Comparison of ENCODE assay signal across 12 cellular contexts in the genomic region with DNA sequence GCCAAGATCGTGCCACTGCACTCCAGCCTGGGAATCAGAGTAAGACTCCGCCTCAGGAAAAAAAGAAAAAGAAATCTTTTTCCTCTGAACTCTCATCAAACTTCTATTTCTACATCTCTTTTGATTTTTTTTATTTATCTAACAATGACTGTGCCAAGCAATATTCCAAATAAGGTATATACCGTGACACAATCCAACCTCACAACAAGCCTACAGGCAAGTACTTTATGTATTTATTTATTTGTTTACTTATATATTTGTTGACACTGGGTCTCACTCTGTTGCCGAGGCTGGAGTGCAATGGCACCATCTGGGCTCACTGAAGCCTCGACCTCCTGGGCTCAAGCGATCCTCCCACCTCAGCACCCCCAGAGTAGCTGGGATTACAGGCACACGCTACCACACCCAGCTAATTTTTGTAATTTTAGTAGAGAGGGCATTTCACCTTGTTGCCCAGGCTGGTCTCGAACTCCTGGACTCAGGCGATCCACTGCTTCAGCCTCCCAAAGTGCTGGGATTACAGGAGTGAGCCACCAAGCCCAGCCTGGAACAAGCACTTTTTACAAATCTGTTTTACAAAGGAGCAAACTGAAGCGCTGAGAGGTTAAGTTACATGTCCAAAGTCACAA.
DNase-seq lines count a peak whose midpoint lies in the region; ATAC-seq and TF ChIP-seq lines count a peak whose summit lies in the region.
"Had no signal": no experiment of that assay in that cellular context is flagged by ENCODE, and none has a peak within 500 bp of the region (broad histone marks: within the 10 kb centered on the region; RNA-seq: fewer than 3 reads in every experiment).

No MANE protein-coding gene starts in this region.

- H3K27ac ChIP-seq in gastroesophageal sphincter (peak overlapping the region; percentile 85 to 99 (median 95)), smooth muscle cell (ENCODE audit: low read depth) (peak overlapping the region; percentile 99)

- H3K36me3 ChIP-seq in Caco-2 (ENCODE audit: control insufficient read depth, insufficient read depth, low read length) (no peaks in the 10 kb centered on the region), gastroesophageal sphincter (no peaks in the 10 kb centered on the region), smooth muscle cell (ENCODE audit: low read depth) (no peaks in the 10 kb centered on the region)

- H4K20me1 ChIP-seq in smooth muscle cell (ENCODE audit: low read depth): no peaks in the 10 kb centered on the region

- TF ChIP-seq POLR2A in gastroesophageal sphincter (IDR thresholded peaks at IDR 0.05): no peak

- ATAC-seq in activated T-helper 17 cell treated with anti-CD3 and anti-CD28 coated beads, Interleukin-2, amount 50 U/mL, for 72 hours (replicated peaks): no peak
- ATAC-seq in gastroesophageal sphincter (no peak), HG03520 (IDR thresholded peaks at IDR 0.05; ENCODE audit: unreplicated experiment) (no peak), HG02623 (IDR thresholded peaks at IDR 0.05; ENCODE audit: unreplicated experiment) (no peak)
- ATAC-seq: CD8-positive, alpha-beta T cell; naive thymus-derived CD8-positive, alpha-beta T cell had no signal

- H3K4me3 ChIP-seq in Caco-2 (ENCODE audit: low read depth, low read length): no peak overlapping the region
- H3K4me3 ChIP-seq in gastroesophageal sphincter: no peak overlapping the region
- H3K4me3 ChIP-seq in smooth muscle cell: no peak overlapping the region

- no peaks in the 10 kb centered on the region for H3K79me2 ChIP-seq in smooth muscle cell (ENCODE audit: low read depth)

- no peaks in the 10 kb centered on the region for H3K27me3 ChIP-seq in Caco-2 (replicated peaks; ENCODE audit: control insufficient read depth, insufficient read depth, low read length)
- H3K27me3 ChIP-seq in gastroesophageal sphincter: no peaks in the 10 kb centered on the region
- H3K27me3 ChIP-seq in smooth muscle cell (ENCODE audit: low read depth): no peaks in the 10 kb centered on the region

- H2AFZ ChIP-seq in smooth muscle cell (ENCODE audit: low read depth): no peak overlapping the region

- WGBS in gastroesophageal sphincter (ENCODE audit: low coverage in 1 of 2), 2 donors: 69 to 93% methylated on average over 4 to 10 of the region's 10 CpGs
- 96% methylated on average over 10 of the region's 10 CpGs for WGBS in smooth muscle cell (ENCODE audit: low lambda C conversion rate)

- peaks cover 39% of the 10 kb centered on the region for H3F3A ChIP-seq in smooth muscle cell (ENCODE audit: low read depth)

- TF ChIP-seq EP300 in gastroesophageal sphincter (IDR thresholded peaks at IDR 0.05): no peak

- H3K9ac ChIP-seq in smooth muscle cell (ENCODE audit: low read depth): peak overlapping the region; percentile 85

- BruUV-seq in Caco-2 (replicated peaks; lab: Mats Ljungman, UMichigan): no TSS peak

- peaks cover 16% of the 10 kb centered on the region for H3K4me1 Mint-ChIP-seq in Caco-2 (ENCODE audit: low read depth, unreplicated experiment)
- peaks cover 15% of the 10 kb centered on the region for H3K4me1 Mint-ChIP-seq in activated T-helper 17 cell treated with anti-CD3 and anti-CD28 coated beads, Interleukin-2, amount 50 U/mL, for 72 hours

- TF ChIP-seq CTCF in Caco-2 (IDR thresholded peaks at IDR 0.05; ENCODE audit: insufficient read depth in 1 of 2, low read depth in 1 of 2, low read length in 1 of 2, severe bottlenecking in 1 of 2, unreplicated experiment in 1 of 2) (no peak), gastroesophageal sphincter (IDR thresholded peaks at IDR 0.05) (no peak), smooth muscle cell (IDR thresholded peaks at IDR 0.05; ENCODE audit: borderline replicate concordance, insufficient read depth, poor library complexity, severe bottlenecking) (no peak)

- H3K9me3 Mint-ChIP-seq in Caco-2 (ENCODE audit: unreplicated experiment): no peaks in the 10 kb centered on the region
- H3K9me3 Mint-ChIP-seq in activated T-helper 17 cell treated with anti-CD3 and anti-CD28 coated beads, Interleukin-2, amount 50 U/mL, for 72 hours: no peaks in the 10 kb centered on the region
- H3K9me3 Mint-ChIP-seq: CD8-positive, alpha-beta T cell; naive thymus-derived CD8-positive, alpha-beta T cell had no signal

- no peaks in the 10 kb centered on the region for H3K27me3 Mint-ChIP-seq in Caco-2 (ENCODE audit: insufficient read depth, unreplicated experiment)
- no peaks in the 10 kb centered on the region for H3K27me3 Mint-ChIP-seq in activated T-helper 17 cell treated with anti-CD3 and anti-CD28 coated beads, Interleukin-2, amount 50 U/mL, for 72 hours
- H3K27me3 Mint-ChIP-seq: naive thymus-derived CD8-positive, alpha-beta T cell had no signal

- CTCF ChIA-PET in Caco-2 (lab: Charles Lee): no interaction called here

- POLR2A ChIA-PET in Caco-2 (lab: Charles Lee): interaction anchor here (1.5 to 1.9 kb wide), 2 partner anchors 77 to 95 kb away, joined by 6 to 13 read pairs; a partner anchor contains a TSS

- no peak overlapping the region for H3K4me2 ChIP-seq in smooth muscle cell

- peaks cover 35% of the 10 kb centered on the region for H3K36me3 Mint-ChIP-seq in Caco-2 (ENCODE audit: insufficient read depth, unreplicated experiment)
- peaks cover 24% of the 10 kb centered on the region for H3K36me3 Mint-ChIP-seq in activated T-helper 17 cell treated with anti-CD3 and anti-CD28 coated beads, Interleukin-2, amount 50 U/mL, for 72 hours (ENCODE audit: low read depth)
- H3K36me3 Mint-ChIP-seq: naive thymus-derived CD8-positive, alpha-beta T cell had no signal

- H3K4me3 Mint-ChIP-seq in Caco-2 (ENCODE audit: unreplicated experiment): no peak overlapping the region
- H3K4me3 Mint-ChIP-seq in activated T-helper 17 cell treated with anti-CD3 and anti-CD28 coated beads, Interleukin-2, amount 50 U/mL, for 72 hours: peak overlapping the region; percentile 21
- H3K4me3 Mint-ChIP-seq: CD8-positive, alpha-beta T cell; naive thymus-derived CD8-positive, alpha-beta T cell had no signal

- intact Hi-C loops in Caco-2 (cut with micrococcal nuclease; ENCODE audit: unreplicated experiment): loop anchor here (2.0 kb wide), 1 partner anchor 16 kb away; no protein-coding TSS in a partner anchor

- H3K4me1 ChIP-seq in Caco-2 (peaks cover 41% of the 10 kb centered on the region), gastroesophageal sphincter (peaks cover 3 to 67% (median 5%) of the 10 kb centered on the region in 3 donors), smooth muscle cell (ENCODE audit: low read depth) (peaks cover 16% of the 10 kb centered on the region)

- DNase-seq in Caco-2: no peak
- DNase-seq in smooth muscle cell (lab: John Stamatoyannopoulos, UW; ENCODE audit: unreplicated experiment): no peak
- no peak for DNase-seq in HCEC 1CT
- DNase-seq in NCI-H226: no peak
- DNase-seq: CD8-positive, alpha-beta T cell; naive thymus-derived CD8-positive, alpha-beta T cell; NCI-H524; stimulated activated CD4-positive, alpha-beta T cell treated with anti-CD3 and anti-CD28 coated beads, Interleukin-12 subunit alpha, Interleukin-12 subunit beta, amount 100 ng/mL, for 4 hours had no signal

- H3K9me3 ChIP-seq in Caco-2 (no peaks in the 10 kb centered on the region), gastroesophageal sphincter (no peaks in the 10 kb centered on the region), smooth muscle cell (replicated peaks; ENCODE audit: low read depth) (no peaks in the 10 kb centered on the region)

- H3K27ac Mint-ChIP-seq in Caco-2 (ENCODE audit: unreplicated experiment): peak overlapping the region; percentile 83
- peak overlapping the region; percentile 76 for H3K27ac Mint-ChIP-seq in activated T-helper 17 cell treated with anti-CD3 and anti-CD28 coated beads, Interleukin-2, amount 50 U/mL, for 72 hours
- H3K27ac Mint-ChIP-seq: CD8-positive, alpha-beta T cell had no signal
